In the genomic region with DNA sequence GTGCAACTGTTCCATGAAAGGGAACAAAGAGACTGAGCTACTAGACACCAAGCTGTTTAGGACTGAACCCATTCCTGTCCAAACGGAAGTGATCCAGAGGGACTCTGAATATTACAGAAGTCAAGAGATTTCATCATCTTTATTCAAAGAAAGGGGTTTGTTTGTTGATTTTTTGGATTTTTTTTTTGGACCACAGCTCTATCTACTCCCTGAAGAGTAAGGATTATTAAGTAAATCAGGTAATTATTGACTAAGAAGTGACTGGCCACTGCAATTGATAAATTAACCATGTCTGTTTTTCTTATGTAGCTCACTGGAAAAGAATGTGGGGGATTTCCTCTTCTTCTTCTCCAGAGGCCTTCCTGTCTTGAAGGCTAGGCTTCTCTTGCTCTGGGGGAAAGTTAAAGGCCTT, we compare ENCODE assay signal across 12 cellular contexts.
DNase-seq lines count a peak whose midpoint lies in the region; ATAC-seq and TF ChIP-seq lines count a peak whose summit lies in the region.
"Had no signal": no experiment of that assay in that cellular context is flagged by ENCODE, and none has a peak within 500 bp of the region (broad histone marks: within the 10 kb centered on the region; RNA-seq: fewer than 3 reads in every experiment).

No MANE protein-coding gene starts in this region.

- H3K9ac ChIP-seq in endodermal cell (ENCODE audit: extremely low read depth, low read length, poor library complexity, severe bottlenecking): no peak overlapping the region
- H3K9ac ChIP-seq: BLaER1 treated with 17β-estradiol and CSF1 and Interleukin-3, amounts not matched to agents 10 nM and 100 nM had no signal

- 86 to 90% methylated on average over 1 of the region's 1 CpG for WGBS in endodermal cell (ENCODE audit: insufficient coverage in 1 of 2, insufficient read length in 1 of 2), 2 experiments

- H3K36me3 ChIP-seq in endodermal cell (ENCODE audit: control insufficient read depth, insufficient read depth, low read length) (no peaks in the 10 kb centered on the region), muscle layer of duodenum (ENCODE audit: control insufficient read depth in 1 of 2, insufficient read depth in 2 of 2, low read length in 2 of 2) (peaks cover 0 to 7% of the 10 kb centered on the region in 2 donors)
- H3K36me3 ChIP-seq: BLaER1 treated with 17β-estradiol and CSF1 and Interleukin-3, amounts not matched to agents 10 nM and 100 nM had no signal

- H3K4me3 Mint-ChIP-seq in endodermal cell: no peak overlapping the region

- no peaks in the 10 kb centered on the region for H3K36me3 Mint-ChIP-seq in endodermal cell (ENCODE audit: low read depth)

- peak; percentile 84 for DNase-seq in AG04449 (ENCODE audit: low read depth, low spot score)
- peak; percentile 82 for DNase-seq in M059J (ENCODE audit: low read depth)
- no peak for DNase-seq in endodermal cell
- DNase-seq in dorsolateral prefrontal cortex: no peak
- no peak for DNase-seq in activated CD8-positive, alpha-beta memory T cell treated with anti-CD3 and anti-CD28 coated beads, Interleukin-2, amount 50 U/mL, for 4 hours
- DNase-seq: activated T-cell treated with anti-CD3 and anti-CD28 coated beads, Interleukin-2, amount 50 U/mL, for 1 hour; MV-4-11; stimulated activated CD4-positive, alpha-beta T cell treated with anti-CD3 and anti-CD28 coated beads, Interleukin-4, amount 100 ng/mL, for 4 hours had no signal

- peaks cover 37% of the 10 kb centered on the region for H3K4me1 Mint-ChIP-seq in endodermal cell

- intact Hi-C loops in dorsolateral prefrontal cortex (cut with DNase I): no loop called here

- no peak for TF ChIP-seq CTCF in AG04449 (IDR thresholded peaks at IDR 0.05; ENCODE audit: insufficient read depth, low read length, missing control alignments)
- TF ChIP-seq CTCF in endodermal cell (conservative IDR thresholded peaks at IDR 0.05): no peak
- no peak for TF ChIP-seq CTCF in dorsolateral prefrontal cortex (IDR thresholded peaks at IDR 0.05 in 54 of 56, conservative IDR thresholded peaks at IDR 0.05 in 2 of 56; ENCODE audit: low read depth in 1 of 56, partially characterized antibody in 56 of 56)

- peaks cover 12% of the 10 kb centered on the region for H3K4me1 ChIP-seq in endodermal cell (ENCODE audit: control insufficient read depth, insufficient read depth, low read length)
- peaks cover 18 to 19% of the 10 kb centered on the region in 2 donors for H3K4me1 ChIP-seq in muscle layer of duodenum (ENCODE audit: control insufficient read depth in 1 of 2, insufficient read depth in 2 of 2, low read length in 2 of 2)

- POLR2A ChIA-PET in AG04449 (lab: Yijun Ruan, JAX): interaction anchor here (0.7 to 2.9 kb wide), 10 partner anchors 33 to 161 kb away, joined by 3 to 19 read pairs (median 4); a partner anchor contains a TSS

- ATAC-seq in activated CD4-positive, CD25-positive, alpha-beta regulatory T cell treated with anti-CD3 and anti-CD28 coated beads, Interleukin-2, amount 50 U/mL, for 24 hours: no peak
- ATAC-seq in GM21576 (IDR thresholded peaks at IDR 0.05; ENCODE audit: unreplicated experiment): no peak

- CTCF ChIA-PET in AG04449 (lab: Yijun Ruan, JAX): interaction anchor here (0.9 to 2.5 kb wide), 7 partner anchors 11 to 152 kb away, joined by 3 to 10 read pairs (median 5); no protein-coding TSS in a partner anchor

- no peaks in the 10 kb centered on the region for H3K27me3 ChIP-seq in endodermal cell (ENCODE audit: control insufficient read depth, insufficient read depth, low read length, poor library complexity, severe bottlenecking)
- no peaks in the 10 kb centered on the region for H3K27me3 ChIP-seq in muscle layer of duodenum (ENCODE audit: low read depth, low read length)
- H3K27me3 ChIP-seq in dorsolateral prefrontal cortex: peaks cover 0 to 5% (median 0%) of the 10 kb centered on the region in 45 donors
- H3K27me3 ChIP-seq: BLaER1 treated with 17β-estradiol and CSF1 and Interleukin-3, amounts not matched to agents 10 nM and 100 nM had no signal

- peak overlapping the region; percentile 81 for H3K27ac ChIP-seq in endodermal cell (ENCODE audit: low read depth, low read length)
- H3K27ac ChIP-seq in muscle layer of duodenum (ENCODE audit: low read length): peak overlapping the region; percentile 87
- H3K27ac ChIP-seq in dorsolateral prefrontal cortex: peak overlapping the region in 4 of 59 donors; percentile 5 to 47 (median 18)
- H3K27ac ChIP-seq: BLaER1 treated with 17β-estradiol and CSF1 and Interleukin-3, amounts not matched to agents 10 nM and 100 nM had no signal

- peaks cover 6% of the 10 kb centered on the region for H3K27me3 Mint-ChIP-seq in endodermal cell (ENCODE audit: insufficient read depth)

- H3K4me3 ChIP-seq in AG04449 (ENCODE audit: low read depth, low read length): no peak overlapping the region
- no peak overlapping the region for H3K4me3 ChIP-seq in endodermal cell (ENCODE audit: low read length)
- H3K4me3 ChIP-seq in muscle layer of duodenum (ENCODE audit: low read depth in 1 of 2, low read length in 2 of 2): peak overlapping the region in 1 of 2 donors; percentile 19
- no peak overlapping the region for H3K4me3 ChIP-seq in dorsolateral prefrontal cortex
- H3K4me3 ChIP-seq: BLaER1 treated with 17β-estradiol and CSF1 and Interleukin-3, amounts not matched to agents 10 nM and 100 nM had no signal

- H3K9me3 Mint-ChIP-seq in endodermal cell: no peaks in the 10 kb centered on the region

- peak overlapping the region; percentile 72 for H3K27ac Mint-ChIP-seq in endodermal cell

- H3K9me3 ChIP-seq in endodermal cell (ENCODE audit: control insufficient read depth, low read length): no peaks in the 10 kb centered on the region
- no peaks in the 10 kb centered on the region for H3K9me3 ChIP-seq in muscle layer of duodenum (ENCODE audit: control insufficient read depth in 1 of 2, low read length in 2 of 2)
- H3K9me3 ChIP-seq: BLaER1 treated with 17β-estradiol and CSF1 and Interleukin-3, amounts not matched to agents 10 nM and 100 nM had no signal

Comparison
In these comparisons a context has a peak if more than half of its experiments do, and no peak if none do; other contexts are left out.
1. DNase-seq: peak in AG04449 (single experiment) and M059J (single experiment); none in endodermal cell (single experiment), dorsolateral prefrontal cortex (0 of 10) and activated CD8-positive, alpha-beta memory T cell treated with anti-CD3 and anti-CD28 coated beads, Interleukin-2, amount 50 U/mL, for 4 hours (single experiment).